Comparison of ENCODE assay signal across 12 cellular contexts in genomic region chr10:71459513-71459912, GRCh38.
"Had no signal": no experiment of that assay in that cellular context is flagged by ENCODE, and none has a peak within 500 bp of the region (broad histone marks: within the 10 kb centered on the region; RNA-seq: fewer than 3 reads in every experiment).

No MANE protein-coding gene starts in this region.

- H3K9me3 ChIP-seq: lower lobe of right lung, sigmoid colon, spleen, suprapubic skin had no signal

- H3K36me3 ChIP-seq: lower lobe of right lung, sigmoid colon, spleen, suprapubic skin had no signal

- H3K27ac ChIP-seq: lower lobe of right lung, sigmoid colon, spleen, suprapubic skin had no signal

- H3K27me3 ChIP-seq: sigmoid colon had no signal

- H3K4me3 ChIP-seq: lower lobe of right lung, sigmoid colon, spleen, suprapubic skin had no signal

- FAIRE-seq: endothelial cell of umbilical vein had no signal

- H3K4me1 ChIP-seq: lower lobe of right lung, sigmoid colon, spleen, suprapubic skin had no signal

- DNase-seq: activated naive CD4-positive, alpha-beta T cell; activated naive CD8-positive, alpha-beta T cell treated with anti-CD3 and anti-CD28 coated beads, Interleukin-2, amount 10 ng/mL, durations not matched to agents 7 days and 5 days; cortex of kidney; effector CD4-positive, alpha-beta T cell; foreskin fibroblast; glutamatergic neuron; left colon; lower lobe of right lung; sigmoid colon; spleen had no signal
